8 cellular contexts compared by ENCODE assay signal in genomic region chr10:5446390-5446926, GRCh38. TPM values are rescaled to one million over a fixed set of nuclear protein-coding genes. Genes with fewer than 3 reads are reported as not detected.
DNase-seq lines count a peak whose midpoint lies in the region; ATAC-seq and TF ChIP-seq lines count a peak whose summit lies in the region.

No MANE protein-coding gene starts in this region.

- H3K9me3 Mint-ChIP-seq in nephron progenitor cell: no peaks in the 10 kb centered on the region

- H3K79me2 ChIP-seq in OCI-LY3 (ENCODE audit: low read length): peaks cover 15% of the 10 kb centered on the region

- DNase-seq in GF-D8 (lab: John Stamatoyannopoulos, UW) (peak; percentile 85), fibroblast of the aortic adventitia (ENCODE audit: low read depth) (peak; percentile 89), nephron progenitor cell (peak; percentile 96)
- DNase-seq in activated T-helper 9 cell treated with anti-CD3 and anti-CD28 coated beads, Interleukin-2, amount 50 U/mL, for 16 hours (ENCODE audit: low read depth): peak; percentile 41
- peak; percentile 68 to 88 (median 82) for DNase-seq in stimulated activated naive CD4-positive, alpha-beta T cell (lab: John Stamatoyannopoulos, UW)

- peaks cover 49% of the 10 kb centered on the region for H3K4me1 Mint-ChIP-seq in nephron progenitor cell

- peak overlapping the region; percentile 70 for H3K4me3 ChIP-seq in OCI-LY3 (ENCODE audit: low read length)
- H3K4me3 ChIP-seq in fibroblast of the aortic adventitia (ENCODE audit: low read depth, low read length): peak overlapping the region; percentile 87

- H3K27me3 Mint-ChIP-seq in nephron progenitor cell (ENCODE audit: low read depth, poor library complexity): no peaks in the 10 kb centered on the region

- H3K36me3 Mint-ChIP-seq in nephron progenitor cell (ENCODE audit: low read depth): peaks cover under 1% of the 10 kb centered on the region

- peak overlapping the region; percentile 83 for H3K4me2 ChIP-seq in OCI-LY3 (ENCODE audit: low read length)

- no peak overlapping the region for H2AFZ ChIP-seq in OCI-LY3 (ENCODE audit: low read depth, low read length)

- TF ChIP-seq CTCF in OCI-LY3 (IDR thresholded peaks at IDR 0.05; ENCODE audit: low read depth, low read length): no peak
- no peak for TF ChIP-seq CTCF in fibroblast of the aortic adventitia (IDR thresholded peaks at IDR 0.05; ENCODE audit: insufficient read depth, low read length)
- TF ChIP-seq CTCF in nephron progenitor cell (IDR thresholded peaks at IDR 0.05): no peak

- H4K20me1 ChIP-seq in OCI-LY3 (ENCODE audit: insufficient read depth, low read length): 0 out of 2 replicates have a peak, but pooled peaks cover 2% of the 10 kb centered on the region

- no peak overlapping the region for H3K27ac ChIP-seq in OCI-LY3 (ENCODE audit: low read length)

- peak overlapping the region; percentile 41 for H3K27ac Mint-ChIP-seq in nephron progenitor cell

- peaks cover 54% of the 10 kb centered on the region for H3K4me1 ChIP-seq in OCI-LY3 (ENCODE audit: low read length)

- H3K9ac ChIP-seq in OCI-LY3 (ENCODE audit: low read length): peak overlapping the region; percentile 42; the same call in 1 of the 2 replicates

- peak; percentile 57 for ATAC-seq in HG03135 (IDR thresholded peaks at IDR 0.05; ENCODE audit: unreplicated experiment)
- ATAC-seq in GM21529 (IDR thresholded peaks at IDR 0.05; ENCODE audit: unreplicated experiment): no peak

- H3K4me3 Mint-ChIP-seq in nephron progenitor cell: peak overlapping the region; percentile 89

- no peaks in the 10 kb centered on the region for H3K27me3 ChIP-seq in OCI-LY3 (ENCODE audit: low read depth, low read length)

- H3K9me3 ChIP-seq in OCI-LY3 (ENCODE audit: insufficient read depth, low read length): no peaks in the 10 kb centered on the region

- H3K36me3 ChIP-seq in OCI-LY3 (replicated peaks; ENCODE audit: low read depth, low read length): peaks cover 3% of the 10 kb centered on the region

RNA-seq across cellular contexts. Expression of gene NET1, which starts 34.1 kb away (rescaled TPM):
- 16.6 and 33.9 TPM in 2 replicates for total RNA-seq in fibroblast of the aortic adventitia (ENCODE audit: low replicate concordance)

RNA-seq across cellular contexts. Expression of gene TUBAL3, which starts 41.8 kb away (rescaled TPM):
- not detected in 2 replicates for total RNA-seq in fibroblast of the aortic adventitia (ENCODE audit: low replicate concordance)

RNA-seq across cellular contexts. Expression of gene CALML5, which starts 52.9 kb away (rescaled TPM):
- total RNA-seq in fibroblast of the aortic adventitia (ENCODE audit: low replicate concordance): not detected in 2 replicates

Comparison
In these comparisons a context has a peak if more than half of its experiments do, and no peak if none do; other contexts are left out.
1. DNase-seq: peak in every context shown above with its lines; median percentile 96 in nephron progenitor cell; 89 in fibroblast of the aortic adventitia; 85 in GF-D8; 82 in stimulated activated naive CD4-positive, alpha-beta T cell; 41 in activated T-helper 9 cell treated with anti-CD3 and anti-CD28 coated beads, Interleukin-2, amount 50 U/mL, for 16 hours.